Comparison of ENCODE assay signal across 22 cellular contexts in genomic region chr7:107461938-107462533, GRCh38. TPM values are rescaled to one million over a fixed set of nuclear protein-coding genes. Genes with fewer than 3 reads are reported as not detected.
"Had no signal": no experiment of that assay in that cellular context is flagged by ENCODE, and none has a peak within 500 bp of the region (broad histone marks: within the 10 kb centered on the region; RNA-seq: fewer than 3 reads in every experiment).

No MANE protein-coding gene starts in this region.

- DNase-seq: activated CD4-positive, alpha-beta T cell treated with anti-CD3 and anti-CD28 coated beads for 1 hour; activated CD8-positive, alpha-beta memory T cell treated with anti-CD3 and anti-CD28 coated beads for 24 hours; activated CD8-positive, alpha-beta memory T cell treated with anti-CD3 and anti-CD28 coated beads, Interleukin-2, amount 50 U/mL, for 48 hours; activated effector memory CD4-positive, alpha-beta T cell treated with anti-CD3 and anti-CD28 coated beads, Interleukin-2, amount 50 U/mL, for 16 hours; activated naive CD4-positive, alpha-beta T cell treated with anti-CD3 and anti-CD28 coated beads, Interleukin-2, amount 50 U/mL, for 16 hours; activated T-cell treated with anti-CD3 and anti-CD28 coated beads, Interleukin-2, amount 50 U/mL, for 48 hours; dermis blood vessel endothelial cell; effector memory CD4-positive, alpha-beta T cell; lower lobe of right lung; stimulated activated CD4-positive, alpha-beta T cell treated with anti-CD3 and anti-CD28 coated beads, Interleukin-2, amount 100 ng/mL, for 24 hours; stimulated activated naive CD8-positive, alpha-beta T cell treated with anti-CD3 and anti-CD28 coated beads, Interleukin-15, Interleukin-2, amounts not matched to agents 100 U/mL and 50 U/mL, for 24 hours; transverse colon had no signal

- FAIRE-seq: astrocyte, endothelial cell of umbilical vein had no signal

- H3K4me3 ChIP-seq: breast epithelium, esophagus muscularis mucosa, gastroesophageal sphincter, lower lobe of right lung, transverse colon, vagina had no signal

- H3K27ac ChIP-seq: breast epithelium, esophagus muscularis mucosa, gastroesophageal sphincter, lower lobe of right lung, transverse colon, vagina, VCaP had no signal

- H3K27me3 ChIP-seq: breast epithelium, esophagus muscularis mucosa, gastroesophageal sphincter, transverse colon, vagina had no signal

- H3K4me1 ChIP-seq: breast epithelium, lower lobe of right lung, transverse colon, vagina had no signal

- H3K9me3 ChIP-seq: breast epithelium, esophagus muscularis mucosa, gastroesophageal sphincter, lower lobe of right lung, transverse colon, vagina had no signal

- H3K36me3 ChIP-seq: breast epithelium, esophagus muscularis mucosa, gastroesophageal sphincter, vagina had no signal

- ATAC-seq: stimulated activated naive CD8-positive, alpha-beta T cell treated with anti-CD3 and anti-CD28 coated beads, Interleukin-15, Interleukin-2, amounts not matched to agents 100 U/mL and 50 U/mL, for 24 hours had no signal

RNA-seq across cellular contexts. Expression of gene GPR22, which starts 7.8 kb away (rescaled TPM):
- total RNA-seq: astrocyte, breast epithelium, endothelial cell of umbilical vein, gastroesophageal sphincter, lower lobe of right lung, mesothelial cell of epicardium, omental fat pad, progenitor cell of endocrine pancreas had no signal
- polyA plus RNA-seq: endothelial cell of umbilical vein had no signal
